In the genomic region with DNA sequence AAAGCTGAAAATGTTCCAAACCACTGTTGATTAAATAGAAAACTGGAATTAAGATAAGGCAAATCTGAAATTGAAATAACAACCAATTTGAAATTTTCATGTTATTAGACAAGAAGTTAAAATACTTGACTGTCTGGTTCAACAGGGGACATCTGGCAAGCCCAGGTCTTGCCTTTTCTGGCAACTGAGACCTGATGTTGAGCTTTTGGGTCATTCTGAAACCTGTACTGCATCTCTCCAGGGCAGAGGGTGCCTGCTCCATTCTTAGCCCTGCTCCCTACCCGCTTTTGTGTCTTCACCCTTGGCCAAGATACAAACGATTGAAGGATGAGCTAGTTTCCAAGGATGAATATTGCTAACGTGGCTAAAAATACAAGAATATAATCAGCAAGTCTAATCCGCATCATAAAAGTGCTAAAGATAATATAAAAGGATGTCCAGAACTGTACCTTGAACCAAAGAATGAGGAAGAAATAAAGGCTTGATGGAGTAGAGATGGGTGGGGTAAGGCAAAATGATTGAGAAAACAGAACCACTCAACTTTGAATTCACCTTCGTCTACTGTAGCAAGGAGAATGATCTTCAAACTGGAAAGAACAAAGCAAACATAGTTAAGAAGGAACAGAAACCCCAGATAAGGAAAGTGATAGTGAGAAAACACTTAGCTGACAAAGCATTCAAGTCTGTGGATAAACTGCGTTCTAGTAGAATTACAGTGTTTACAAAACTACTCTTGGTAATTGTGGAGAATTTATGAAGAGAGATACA, we compare ENCODE assay signal across 9 cellular contexts.
DNase-seq lines count a peak whose midpoint lies in the region; ATAC-seq and TF ChIP-seq lines count a peak whose summit lies in the region.
"Had no signal": no experiment of that assay in that cellular context is flagged by ENCODE, and none has a peak within 500 bp of the region (broad histone marks: within the 10 kb centered on the region; RNA-seq: fewer than 3 reads in every experiment).

No MANE protein-coding gene starts in this region.

- H4K20me1 ChIP-seq in OCI-LY3 (ENCODE audit: insufficient read depth, low read length): no peaks in the 10 kb centered on the region
- H4K20me1 ChIP-seq in neural progenitor cell (ENCODE audit: low read depth): no peaks in the 10 kb centered on the region

- no peak for TF ChIP-seq CTCF in OCI-LY3 (IDR thresholded peaks at IDR 0.05; ENCODE audit: low read depth, low read length)
- no peak for TF ChIP-seq CTCF in neural progenitor cell (IDR thresholded peaks at IDR 0.05)

- H3K36me3 ChIP-seq in OCI-LY3 (replicated peaks; ENCODE audit: low read depth, low read length) (peaks cover 10% of the 10 kb centered on the region), neural progenitor cell (no peaks in the 10 kb centered on the region)

- no peak overlapping the region for H3K27ac Mint-ChIP-seq in neural progenitor cell

- H3K9me3 Mint-ChIP-seq in neural progenitor cell: peaks cover 2% of the 10 kb centered on the region

- H3K4me2 ChIP-seq in OCI-LY3 (ENCODE audit: low read length) (peak overlapping the region; percentile 39), neural progenitor cell (no peak overlapping the region)

- intact Hi-C loops in Right ventricle myocardium superior (cut with DNase I): no loop called here

- H3K4me3 Mint-ChIP-seq in neural progenitor cell: no peak overlapping the region

- no peaks in the 10 kb centered on the region for H3K36me3 Mint-ChIP-seq in neural progenitor cell

- DNase-seq in Right ventricle myocardium superior: no peak
- DNase-seq in NCI-H1930 (lab: John Stamatoyannopoulos, UW): no peak
- DNase-seq in activated T-cell treated with anti-CD3 and anti-CD28 coated beads for 4 hours: no peak
- no peak for DNase-seq in neural progenitor cell (ENCODE audit: low spot score)
- DNase-seq: NCI-H2227 treated with DMSO at 0.1 percent for 48 hours had no signal

- no peak overlapping the region for H3K9ac ChIP-seq in OCI-LY3 (ENCODE audit: low read length)
- no peak overlapping the region for H3K9ac ChIP-seq in neural progenitor cell

- H3K79me2 ChIP-seq in OCI-LY3 (ENCODE audit: low read length) (no peaks in the 10 kb centered on the region), neural progenitor cell (ENCODE audit: low read depth) (no peaks in the 10 kb centered on the region)

- peaks cover 6% of the 10 kb centered on the region for H3K4me1 Mint-ChIP-seq in neural progenitor cell

- H3K4me3 ChIP-seq in OCI-LY3 (ENCODE audit: low read length) (no peak overlapping the region), neural progenitor cell (no peak overlapping the region)

- H2AFZ ChIP-seq in OCI-LY3 (ENCODE audit: low read depth, low read length) (no peak overlapping the region), neural progenitor cell (replicated peaks) (no peak overlapping the region)

- H3K27ac ChIP-seq in OCI-LY3 (ENCODE audit: low read length): no peak overlapping the region; the same call in 1 of the 2 replicates
- no peak overlapping the region for H3K27ac ChIP-seq in neural progenitor cell

- H3F3A ChIP-seq in neural progenitor cell (ENCODE audit: low read depth): no peaks in the 10 kb centered on the region

- H3K4me1 ChIP-seq in OCI-LY3 (ENCODE audit: low read length): peaks cover 41% of the 10 kb centered on the region
- no peaks in the 10 kb centered on the region for H3K4me1 ChIP-seq in neural progenitor cell

- peak; percentile 66 for ATAC-seq in GM18499 (IDR thresholded peaks at IDR 0.05; ENCODE audit: insufficient read depth, unreplicated experiment)
- ATAC-seq in GM21360 (IDR thresholded peaks at IDR 0.05; ENCODE audit: unreplicated experiment): peak; percentile 75
- ATAC-seq in HG03025 (IDR thresholded peaks at IDR 0.05; ENCODE audit: low FRiP score, unreplicated experiment): peak; percentile 74
- ATAC-seq in Right ventricle myocardium superior (ENCODE audit: poor library complexity): no peak

- no peaks in the 10 kb centered on the region for H3K27me3 ChIP-seq in OCI-LY3 (ENCODE audit: low read depth, low read length)
- no peaks in the 10 kb centered on the region for H3K27me3 ChIP-seq in neural progenitor cell

- H3K9me3 ChIP-seq in OCI-LY3 (ENCODE audit: insufficient read depth, low read length) (peaks cover 6% of the 10 kb centered on the region; the same call in 1 of the 2 replicates), neural progenitor cell (ENCODE audit: low read depth) (no peaks in the 10 kb centered on the region)

- peaks cover 3% of the 10 kb centered on the region for H3K27me3 Mint-ChIP-seq in neural progenitor cell (ENCODE audit: insufficient read depth, low read depth)
